1 cellular context compared by ENCODE assay signal in the genomic region with DNA sequence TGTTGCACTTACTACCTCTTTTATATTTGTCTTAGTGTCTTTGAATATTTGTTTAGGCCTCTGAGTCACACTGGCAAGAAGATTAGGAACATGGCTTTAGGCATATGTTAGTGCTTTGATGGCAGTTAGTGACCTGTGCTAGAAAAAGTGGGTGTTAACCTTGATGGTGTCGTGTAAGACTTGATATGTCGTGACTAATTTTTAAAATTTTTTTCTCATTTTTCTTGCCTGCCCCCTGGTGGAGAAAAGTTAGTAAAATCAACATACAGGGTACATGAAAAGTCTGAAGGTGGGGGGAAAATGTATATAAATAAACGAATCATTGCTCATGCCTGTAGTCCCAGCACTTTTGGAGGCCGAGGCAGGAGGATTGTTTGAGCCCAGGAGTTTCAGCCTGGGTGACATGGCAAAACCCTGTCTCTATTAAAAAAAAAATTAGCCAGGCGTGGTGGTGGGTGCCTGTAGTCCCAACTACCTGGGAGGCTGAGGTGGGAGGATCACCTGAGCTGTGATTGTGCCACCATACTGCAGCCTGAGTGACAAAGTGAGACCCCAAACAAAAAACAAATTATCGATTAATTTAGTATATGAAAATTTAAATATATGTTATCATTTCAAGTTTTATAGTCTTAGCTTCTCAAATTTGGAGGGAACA.
TF ChIP-seq lines count a peak whose summit lies in the region.

No MANE protein-coding gene starts in this region.

TF ChIP-seq in K562, 482 proteins besides CTCF, POLR2A, EP300 and RAD21 (continued from another document):
- TF ChIP-seq AFF1 (IDR thresholded peaks at IDR 0.05; ENCODE audit: low read depth in 1 of 2, partially characterized antibody in 2 of 2) (no peak), XRCC3 (IDR thresholded peaks at IDR 0.05) (no peak), TCF3 (CRISPR knock-in tag; IDR thresholded peaks at IDR 0.05) (0 out of 2 replicates have a peak, but pooled peaks have one; percentile 19), ARID3A (IDR thresholded peaks at IDR 0.05; ENCODE audit: borderline replicate concordance, low read depth, low read length) (0 out of 2 replicates have a peak, but pooled peaks have one; percentile 60), TEAD4 (IDR thresholded peaks at IDR 0.05; ENCODE audit: low read length) (peak; percentile 24; the same call in 1 of the 2 replicates), TEAD4 (CRISPR knock-in tag; IDR thresholded peaks at IDR 0.05; ENCODE audit: borderline replicate concordance) (no peak), SOX6 (IDR thresholded peaks at IDR 0.05) (no peak), TCF7L2 (IDR thresholded peaks at IDR 0.05; ENCODE audit: low read depth, low read length) (no peak), NR2C1 (IDR thresholded peaks at IDR 0.05) (peak; percentile 53; the same call in 1 of the 2 replicates), NR2C1 (tag; IDR thresholded peaks at IDR 0.05) (0 out of 2 replicates have a peak, but pooled peaks have one; percentile 21), ARID1B (IDR thresholded peaks at IDR 0.05) (0 out of 2 replicates have a peak, but pooled peaks have one; percentile 48), ATF3 (IDR thresholded peaks at IDR 0.05) (peak; percentile 27; the same call in 1 of the 2 replicates), ATF3 (CRISPR knock-in tag; conservative IDR thresholded peaks at IDR 0.05) (no peak)
